8 cellular contexts compared by ENCODE assay signal in genomic region chr12:71685312-71685906, GRCh38. TPM values are rescaled to one million over a fixed set of nuclear protein-coding genes. Genes with fewer than 3 reads are reported as not detected.
DNase-seq lines count a peak whose midpoint lies in the region; ATAC-seq and TF ChIP-seq lines count a peak whose summit lies in the region.

No MANE protein-coding gene starts in this region.

- DNase-seq in NCI-H146 (lab: John Stamatoyannopoulos, UW) (peak; percentile 22), NCI-H146 treated with DMSO at 0.1 percent for 48 hours (lab: John Stamatoyannopoulos, UW; ENCODE audit: unreplicated experiment) (no peak), stomach (no peak), SIG-M5 treated with dmso at 0.1 percent for 504 hours (lab: John Stamatoyannopoulos, UW; ENCODE audit: unreplicated experiment) (no peak), putamen (ENCODE audit: low spot score) (no peak)

- peak overlapping the region; percentile 93 for H3K4me3 Mint-ChIP-seq in activated T-helper 17 cell treated with anti-CD3 and anti-CD28 coated beads, Interleukin-2, amount 50 U/mL, for 72 hours

- H3K9me3 Mint-ChIP-seq in activated T-helper 17 cell treated with anti-CD3 and anti-CD28 coated beads, Interleukin-2, amount 50 U/mL, for 72 hours: no peaks in the 10 kb centered on the region

- peak overlapping the region; percentile 90 to 95 (median 93) for H3K27ac ChIP-seq in stomach

- WGBS in stomach, 5 donors: 14 to 21% (median 18%) methylated on average over 19 of the region's 19 CpGs

- no peaks in the 10 kb centered on the region for H3K9me3 ChIP-seq in stomach

- no peak for TF ChIP-seq CTCF in stomach (IDR thresholded peaks at IDR 0.05)

- TF ChIP-seq EP300 in stomach (IDR thresholded peaks at IDR 0.05): no peak

- peak overlapping the region; percentile 69 for H3K27ac Mint-ChIP-seq in activated T-helper 17 cell treated with anti-CD3 and anti-CD28 coated beads, Interleukin-2, amount 50 U/mL, for 72 hours

- peak overlapping the region; percentile 77 for H3K4me3 ChIP-seq in iPS-11a (ENCODE audit: low read depth, low read length)
- H3K4me3 ChIP-seq in stomach: peak overlapping the region; percentile 67 to 83 (median 68)

- peaks cover 26 to 40% (median 33%) of the 10 kb centered on the region in 4 donors for H3K4me1 ChIP-seq in stomach

- H3K36me3 ChIP-seq in stomach: no peaks in the 10 kb centered on the region

- no peaks in the 10 kb centered on the region for H3K27me3 Mint-ChIP-seq in activated T-helper 17 cell treated with anti-CD3 and anti-CD28 coated beads, Interleukin-2, amount 50 U/mL, for 72 hours

- intact Hi-C loops in stomach (cut with DNase I; ENCODE audit: low total_unique reads): no loop called here

- H3K27me3 ChIP-seq in stomach: no peaks in the 10 kb centered on the region

- H3K4me1 Mint-ChIP-seq in activated T-helper 17 cell treated with anti-CD3 and anti-CD28 coated beads, Interleukin-2, amount 50 U/mL, for 72 hours: peaks cover 6% of the 10 kb centered on the region

- ATAC-seq in activated T-helper 17 cell treated with anti-CD3 and anti-CD28 coated beads, Interleukin-2, amount 50 U/mL, for 72 hours (replicated peaks): no peak
- no peak for ATAC-seq in HG02759 (IDR thresholded peaks at IDR 0.05; ENCODE audit: unreplicated experiment)

- TF ChIP-seq POLR2A in stomach (IDR thresholded peaks at IDR 0.05): no peak

- no peaks in the 10 kb centered on the region for H3K36me3 Mint-ChIP-seq in activated T-helper 17 cell treated with anti-CD3 and anti-CD28 coated beads, Interleukin-2, amount 50 U/mL, for 72 hours (ENCODE audit: low read depth)

RNA-seq across cellular contexts. Expression of gene TMEM19, which starts 0.5 kb away (rescaled TPM):
- 10 to 100 TPM; 16.2 to 29.7 TPM for total RNA-seq in activated T-helper 17 cell treated with anti-CD3 and anti-CD28 coated beads, Interleukin-2, amount 50 U/mL, for 72 hours
- 10 to 100 TPM in 3 of 5 donors, 1 to 10 TPM in 2; 7.6 to 80.5 (median 11.6) TPM for total RNA-seq in stomach
- polyA plus RNA-seq in stomach: 10 to 100 TPM in 2 of 3 donors, 1 to 10 TPM in 1; 8.5 to 11.8 (median 10.7) TPM

RNA-seq across cellular contexts. Expression of gene THAP2, which starts 21.3 kb away (rescaled TPM):
- total RNA-seq in activated T-helper 17 cell treated with anti-CD3 and anti-CD28 coated beads, Interleukin-2, amount 50 U/mL, for 72 hours: 10 to 100 TPM in 1 of 2 donors, 1 to 10 TPM in 1; 8.7 to 10.9 TPM
- 1 to 10 TPM in 3 of 5 donors, under 1 TPM in 1, not detected in 1; 0.87 to 4.3 (median 3.0) TPM for total RNA-seq in stomach
- 1 to 10 TPM in 2 of 3 donors, under 1 TPM in 1; 0.87 to 3.8 (median 1.8) TPM for polyA plus RNA-seq in stomach

RNA-seq across cellular contexts. Expression of gene ZFC3H1, which starts 21.8 kb away (rescaled TPM):
- 100 to 1,000 TPM in 1 of 2 donors, 10 to 100 TPM in 1; 61.6 to 111 TPM for total RNA-seq in activated T-helper 17 cell treated with anti-CD3 and anti-CD28 coated beads, Interleukin-2, amount 50 U/mL, for 72 hours
- total RNA-seq in stomach: 100 to 1,000 TPM; 110 to 574 (median 155) TPM
- 10 to 100 TPM in 1 of 3 donors, 1 to 10 TPM in 2; 4.9 to 24.3 (median 6.2) TPM for polyA plus RNA-seq in stomach
